Comparison of ENCODE assay signal across 8 cellular contexts in the genomic region with DNA sequence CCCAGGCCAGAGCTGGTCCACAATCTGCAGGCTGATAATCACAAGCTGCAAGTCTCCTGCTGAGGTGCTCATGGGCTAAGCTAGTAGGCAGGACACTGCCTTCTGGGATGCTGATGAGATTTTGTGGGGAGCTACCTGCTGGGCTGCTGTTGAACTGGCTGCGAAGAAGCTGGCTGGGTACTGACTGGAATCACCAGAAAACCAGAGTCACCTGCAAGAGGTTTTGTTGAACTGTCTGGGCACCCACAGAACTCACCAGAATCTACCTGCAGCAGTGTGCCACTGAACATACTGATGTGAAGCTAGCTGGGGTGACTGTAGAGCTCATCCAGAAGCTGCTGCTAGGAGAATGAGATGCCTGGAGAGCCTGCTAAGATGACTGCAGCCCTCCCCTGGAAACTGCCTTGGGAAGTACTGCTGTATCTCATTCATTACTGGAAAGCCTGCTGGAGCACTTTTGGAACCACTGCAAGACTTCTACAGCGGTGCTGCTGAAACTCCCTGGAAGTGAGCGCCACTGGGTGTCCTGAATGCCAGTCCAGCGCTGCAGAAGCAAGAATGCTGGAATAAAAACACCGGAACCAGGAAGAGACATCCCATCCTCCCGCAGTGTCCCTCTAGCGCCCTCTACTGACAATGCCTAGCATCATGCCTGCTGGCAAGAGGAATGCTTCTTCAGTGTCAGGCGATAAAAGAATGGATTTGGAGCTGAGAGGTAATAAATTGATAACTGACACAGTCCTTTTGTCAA.
DNase-seq lines count a peak whose midpoint lies in the region; ATAC-seq and TF ChIP-seq lines count a peak whose summit lies in the region.

No MANE protein-coding gene starts in this region.

- H3K9me3 Mint-ChIP-seq in activated naive CD8-positive, alpha-beta T cell treated with anti-CD3 and anti-CD28 coated beads, Interleukin-2, amount 50 U/mL, for 24 hours, result peaks cover 19% of the 10 kb centered on the region

- H3K9me3 ChIP-seq in Peyer's patch (no peaks in the 10 kb centered on the region), cardiac muscle cell (ENCODE audit: low read depth) (no peaks in the 10 kb centered on the region)

- no peak overlapping the region for H3K27ac ChIP-seq in Peyer's patch
- no peak overlapping the region for H3K27ac ChIP-seq in cardiac muscle cell

- intact Hi-C loops in posterior cingulate gyrus (cut with DNase I), result loop anchor here (10.0 kb wide), 1 partner anchor 250 kb away; no protein-coding TSS in a partner anchor

- DNase-seq in activated effector memory CD4-positive, alpha-beta T cell treated with anti-CD3 and anti-CD28 coated beads, Interleukin-2, amount 50 U/mL, for 16 hours, result peak; percentile 77
- no peak for DNase-seq in activated effector memory CD4-positive, alpha-beta T cell treated with Interleukin-2 at 50 U/mL for 16 hours
- DNase-seq in Peyer's patch (peak; percentile 39 to 83 (median 56)), cardiac muscle cell (ENCODE audit: low read depth in 1 of 2, low spot score in 1 of 2) (peak; percentile 86 to 90), posterior cingulate gyrus (peak; percentile 43 to 96 (median 78))
- peak; percentile 55 for DNase-seq in activated naive CD8-positive, alpha-beta T cell treated with anti-CD3 and anti-CD28 coated beads, Interleukin-2, amount 50 U/mL, for 24 hours

- no peak overlapping the region for H3K4me3 ChIP-seq in Peyer's patch
- no peak overlapping the region for H3K4me3 ChIP-seq in cardiac muscle cell

- TF ChIP-seq EP300 in Ishikawa (IDR thresholded peaks at IDR 0.05; ENCODE audit: borderline replicate concordance), result no peak

- H3K36me3 Mint-ChIP-seq in activated naive CD8-positive, alpha-beta T cell treated with anti-CD3 and anti-CD28 coated beads, Interleukin-2, amount 50 U/mL, for 24 hours (ENCODE audit: low read depth), result peaks cover 3% of the 10 kb centered on the region

- H3K4me3 Mint-ChIP-seq in activated naive CD8-positive, alpha-beta T cell treated with anti-CD3 and anti-CD28 coated beads, Interleukin-2, amount 50 U/mL, for 24 hours, result no peak overlapping the region

- H3K36me3 ChIP-seq in Peyer's patch (no peaks in the 10 kb centered on the region), cardiac muscle cell (no peaks in the 10 kb centered on the region)

- H3K27me3 Mint-ChIP-seq in activated naive CD8-positive, alpha-beta T cell treated with anti-CD3 and anti-CD28 coated beads, Interleukin-2, amount 50 U/mL, for 24 hours, result no peaks in the 10 kb centered on the region

- TF ChIP-seq CTCF in Peyer's patch (IDR thresholded peaks at IDR 0.05) (peak; percentile 44 to 80 (median 66)), cardiac muscle cell (IDR thresholded peaks at IDR 0.05; ENCODE audit: low read depth, low read length) (peak; percentile 100)

- no peak overlapping the region for H3K27ac Mint-ChIP-seq in activated naive CD8-positive, alpha-beta T cell treated with anti-CD3 and anti-CD28 coated beads, Interleukin-2, amount 50 U/mL, for 24 hours

- ATAC-seq in activated naive CD8-positive, alpha-beta T cell treated with anti-CD3 and anti-CD28 coated beads, Interleukin-2, amount 50 U/mL, for 24 hours, result no peak
- ATAC-seq in GM18907 (IDR thresholded peaks at IDR 0.05; ENCODE audit: unreplicated experiment), result no peak

- H3K4me1 Mint-ChIP-seq in activated naive CD8-positive, alpha-beta T cell treated with anti-CD3 and anti-CD28 coated beads, Interleukin-2, amount 50 U/mL, for 24 hours, result peaks cover 2% of the 10 kb centered on the region

- H3K27me3 ChIP-seq in Peyer's patch (no peaks in the 10 kb centered on the region), cardiac muscle cell (no peaks in the 10 kb centered on the region)

- peak; percentile 88 for TF ChIP-seq RAD21 in Ishikawa (IDR thresholded peaks at IDR 0.05; ENCODE audit: low read depth)

- no peak for TF ChIP-seq POLR2A in Peyer's patch (IDR thresholded peaks at IDR 0.05)

- H3K4me1 ChIP-seq in Peyer's patch, result no peaks in the 10 kb centered on the region
- no peaks in the 10 kb centered on the region for H3K4me1 ChIP-seq in cardiac muscle cell (ENCODE audit: low read depth)

TF ChIP-seq in Ishikawa, 13 proteins besides CTCF, POLR2A, EP300 and RAD21:
- no peak for TF ChIP-seq CREB1 (IDR thresholded peaks at IDR 0.05; ENCODE audit: low read depth)
- no peak for TF ChIP-seq CEBPB (IDR thresholded peaks at IDR 0.05)
- no peak for TF ChIP-seq YY1 (IDR thresholded peaks at IDR 0.05; ENCODE audit: low read depth)
- TF ChIP-seq, protein P1, sequence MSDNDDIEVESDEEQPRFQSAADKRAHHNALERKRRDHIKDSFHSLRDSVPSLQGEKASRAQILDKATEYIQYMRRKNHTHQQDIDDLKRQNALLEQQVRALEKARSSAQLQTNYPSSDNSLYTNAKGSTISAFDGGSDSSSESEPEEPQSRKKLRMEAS (IDR thresholded peaks at IDR 0.05), result no peak
- TF ChIP-seq, protein P2, sequence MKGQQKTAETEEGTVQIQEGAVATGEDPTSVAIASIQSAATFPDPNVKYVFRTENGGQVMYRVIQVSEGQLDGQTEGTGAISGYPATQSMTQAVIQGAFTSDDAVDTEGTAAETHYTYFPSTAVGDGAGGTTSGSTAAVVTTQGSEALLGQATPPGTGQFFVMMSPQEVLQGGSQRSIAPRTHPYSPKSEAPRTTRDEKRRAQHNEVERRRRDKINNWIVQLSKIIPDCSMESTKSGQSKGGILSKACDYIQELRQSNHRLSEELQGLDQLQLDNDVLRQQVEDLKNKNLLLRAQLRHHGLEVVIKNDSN (IDR thresholded peaks at IDR 0.05), result no peak
